Comparison of ENCODE assay signal across 16 cellular contexts in genomic region chr19:53872762-53873161, GRCh38. TPM values are rescaled to one million over a fixed set of nuclear protein-coding genes. Genes with fewer than 3 reads are reported as not detected.
DNase-seq lines count a peak whose midpoint lies in the region; ATAC-seq and TF ChIP-seq lines count a peak whose summit lies in the region.
"Had no signal": no experiment of that assay in that cellular context is flagged by ENCODE, and none has a peak within 500 bp of the region (broad histone marks: within the 10 kb centered on the region; RNA-seq: fewer than 3 reads in every experiment).

No MANE protein-coding gene starts in this region.

- peaks cover 41% of the 10 kb centered on the region for H3K36me3 Mint-ChIP-seq in stimulated activated naive CD8-positive, alpha-beta T cell treated with anti-CD3 and anti-CD28 coated beads, Interleukin-15, Interleukin-2, amounts not matched to agents 100 ng/mL and 50 ng/mL, for 24 hours (ENCODE audit: low read depth)
- peaks cover 100% of the 10 kb centered on the region for H3K36me3 Mint-ChIP-seq in effector memory CD8-positive, alpha-beta T cell (ENCODE audit: insufficient read depth)
- H3K36me3 Mint-ChIP-seq in type B pancreatic cell = peaks cover 25% of the 10 kb centered on the region

- TF ChIP-seq CTCF in type B pancreatic cell (conservative IDR thresholded peaks at IDR 0.05) = no peak

- H3K4me1 Mint-ChIP-seq in stimulated activated naive CD8-positive, alpha-beta T cell treated with anti-CD3 and anti-CD28 coated beads, Interleukin-15, Interleukin-2, amounts not matched to agents 100 ng/mL and 50 ng/mL, for 24 hours (ENCODE audit: low read depth) = peaks cover 76% of the 10 kb centered on the region
- peaks cover 74% of the 10 kb centered on the region for H3K4me1 Mint-ChIP-seq in stimulated activated naive CD8-positive, alpha-beta T cell treated with anti-CD3 and anti-CD28 coated beads, Interleukin-15, amount 100 ng/mL, for 72 hours
- peaks cover 53 to 59% of the 10 kb centered on the region in 2 donors for H3K4me1 Mint-ChIP-seq in effector memory CD8-positive, alpha-beta T cell (ENCODE audit: low read depth in 2 of 2)
- H3K4me1 Mint-ChIP-seq in type B pancreatic cell (ENCODE audit: unreplicated experiment) = peaks cover 12% of the 10 kb centered on the region

- peak overlapping the region; percentile 10 for H3K4me3 Mint-ChIP-seq in stimulated activated naive CD8-positive, alpha-beta T cell treated with anti-CD3 and anti-CD28 coated beads, Interleukin-15, Interleukin-2, amounts not matched to agents 100 ng/mL and 50 ng/mL, for 24 hours
- H3K4me3 Mint-ChIP-seq in stimulated activated naive CD8-positive, alpha-beta T cell treated with anti-CD3 and anti-CD28 coated beads, Interleukin-15, amount 100 ng/mL, for 72 hours = no peak overlapping the region
- peak overlapping the region; percentile 53 to 74 for H3K4me3 Mint-ChIP-seq in effector memory CD8-positive, alpha-beta T cell
- H3K4me3 Mint-ChIP-seq in type B pancreatic cell = peak overlapping the region; percentile 44

- H3K27me3 Mint-ChIP-seq in stimulated activated naive CD8-positive, alpha-beta T cell treated with anti-CD3 and anti-CD28 coated beads, Interleukin-15, Interleukin-2, amounts not matched to agents 100 ng/mL and 50 ng/mL, for 24 hours = no peaks in the 10 kb centered on the region
- no peaks in the 10 kb centered on the region for H3K27me3 Mint-ChIP-seq in stimulated activated naive CD8-positive, alpha-beta T cell treated with anti-CD3 and anti-CD28 coated beads, Interleukin-15, amount 100 ng/mL, for 72 hours
- no peaks in the 10 kb centered on the region for H3K27me3 Mint-ChIP-seq in effector memory CD8-positive, alpha-beta T cell
- H3K27me3 Mint-ChIP-seq in type B pancreatic cell = no peaks in the 10 kb centered on the region

- no peak for ATAC-seq in stimulated activated naive CD8-positive, alpha-beta T cell treated with anti-CD3 and anti-CD28 coated beads, Interleukin-15, amount 100 ng/mL, for 72 hours
- ATAC-seq in effector memory CD8-positive, alpha-beta T cell (replicated peaks) = no peak
- ATAC-seq in HG03175 (IDR thresholded peaks at IDR 0.05; ENCODE audit: unreplicated experiment) = no peak

- H3K9me3 Mint-ChIP-seq in stimulated activated naive CD8-positive, alpha-beta T cell treated with anti-CD3 and anti-CD28 coated beads, Interleukin-15, Interleukin-2, amounts not matched to agents 100 ng/mL and 50 ng/mL, for 24 hours = peaks cover 3% of the 10 kb centered on the region
- H3K9me3 Mint-ChIP-seq in stimulated activated naive CD8-positive, alpha-beta T cell treated with anti-CD3 and anti-CD28 coated beads, Interleukin-15, amount 100 ng/mL, for 72 hours = no peaks in the 10 kb centered on the region
- peaks cover 0 to 2% of the 10 kb centered on the region in 2 donors for H3K9me3 Mint-ChIP-seq in effector memory CD8-positive, alpha-beta T cell
- H3K9me3 Mint-ChIP-seq in type B pancreatic cell = no peaks in the 10 kb centered on the region

- H3K27ac Mint-ChIP-seq in stimulated activated naive CD8-positive, alpha-beta T cell treated with anti-CD3 and anti-CD28 coated beads, Interleukin-15, Interleukin-2, amounts not matched to agents 100 ng/mL and 50 ng/mL, for 24 hours = no peak overlapping the region
- H3K27ac Mint-ChIP-seq in stimulated activated naive CD8-positive, alpha-beta T cell treated with anti-CD3 and anti-CD28 coated beads, Interleukin-15, amount 100 ng/mL, for 72 hours = no peak overlapping the region
- peak overlapping the region; percentile 93 to 100 for H3K27ac Mint-ChIP-seq in effector memory CD8-positive, alpha-beta T cell
- peak overlapping the region; percentile 70 for H3K27ac Mint-ChIP-seq in type B pancreatic cell

- no peak for DNase-seq in stimulated activated naive CD8-positive, alpha-beta T cell treated with anti-CD3 and anti-CD28 coated beads, Interleukin-15, amount 100 ng/mL, for 72 hours
- DNase-seq in NCI-H69 (lab: John Stamatoyannopoulos, UW) (peak; percentile 21), type B pancreatic cell (ENCODE audit: extremely low spot score, unreplicated experiment) (no peak), DMS153 treated with DMSO at 0.1 percent for 48 hours (lab: John Stamatoyannopoulos, UW; ENCODE audit: unreplicated experiment) (no peak), NCI-H510A (lab: John Stamatoyannopoulos, UW) (no peak)
- DNase-seq in effector memory CD8-positive, alpha-beta T cell = peak in 1 of 3 experiments; percentile 29
- DNase-seq: activated CD8-positive, alpha-beta memory T cell treated with anti-CD3 and anti-CD28 coated beads, Interleukin-2, amount 50 U/mL, for 48 hours; adrenal gland; DMS79 treated with DMSO at 0.1 percent for 48 hours; NCI-H2029; NCI-H774 had no signal

RNA-seq across cellular contexts. Expression of gene MYADM, which starts 5.1 kb away (rescaled TPM):
- 69.5 and 73.5 TPM in 2 replicates for total RNA-seq in type B pancreatic cell (ENCODE audit: low replicate concordance)

RNA-seq across cellular contexts. Expression of gene PRKCG, which starts 9.2 kb away (rescaled TPM):
- 2.4 and 3.1 TPM in 2 replicates for total RNA-seq in type B pancreatic cell (ENCODE audit: low replicate concordance)
- total RNA-seq: adrenal gland, lower leg skin, suprapubic skin had no signal

RNA-seq across cellular contexts. Expression of gene CACNG7, which starts 36.3 kb away (rescaled TPM):
- total RNA-seq in type B pancreatic cell (ENCODE audit: low replicate concordance) = 0.67 and 6.0 TPM in 2 replicates
- total RNA-seq: lower leg skin, renal cortical epithelial cell, suprapubic skin had no signal

RNA-seq across cellular contexts. Expression of gene NLRP12, which starts 48.6 kb away (rescaled TPM):
- not detected in 2 replicates for total RNA-seq in type B pancreatic cell (ENCODE audit: low replicate concordance)

Comparison
In these comparisons a context has a peak if more than half of its experiments do, and no peak if none do; other contexts are left out.
1. H3K4me3 Mint-ChIP-seq: peak in stimulated activated naive CD8-positive, alpha-beta T cell treated with anti-CD3 and anti-CD28 coated beads, Interleukin-15, Interleukin-2, amounts not matched to agents 100 ng/mL and 50 ng/mL, for 24 hours (single experiment), effector memory CD8-positive, alpha-beta T cell (2 of 2) and type B pancreatic cell (single experiment); none in stimulated activated naive CD8-positive, alpha-beta T cell treated with anti-CD3 and anti-CD28 coated beads, Interleukin-15, amount 100 ng/mL, for 72 hours (0 of 2).
2. H3K27ac Mint-ChIP-seq: peak in effector memory CD8-positive, alpha-beta T cell (2 of 2) and type B pancreatic cell (single experiment); none in stimulated activated naive CD8-positive, alpha-beta T cell treated with anti-CD3 and anti-CD28 coated beads, Interleukin-15, Interleukin-2, amounts not matched to agents 100 ng/mL and 50 ng/mL, for 24 hours (single experiment) and stimulated activated naive CD8-positive, alpha-beta T cell treated with anti-CD3 and anti-CD28 coated beads, Interleukin-15, amount 100 ng/mL, for 72 hours (0 of 2).